Comparison of ENCODE assay signal across 8 cellular contexts in the genomic region with DNA sequence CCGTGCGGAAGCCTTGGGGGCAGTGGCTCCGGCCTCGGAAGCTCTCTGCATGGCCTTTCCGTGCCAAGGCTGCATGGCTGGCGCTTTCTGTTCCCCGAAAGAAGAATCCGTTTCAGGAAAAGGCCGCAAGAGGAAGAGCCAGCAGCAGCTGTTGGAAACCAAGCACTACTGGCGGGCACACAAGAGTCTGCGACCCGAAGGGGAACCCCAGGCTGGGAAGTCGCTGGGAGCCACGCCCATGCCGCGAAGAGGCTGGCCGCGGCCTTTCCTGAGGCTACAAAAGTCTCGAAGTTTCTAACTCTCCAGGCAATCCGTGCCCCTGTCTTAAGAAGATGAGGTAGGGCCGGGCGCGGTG. TPM values are rescaled to one million over a fixed set of nuclear protein-coding genes. Genes with fewer than 3 reads are reported as not detected.
DNase-seq lines count a peak whose midpoint lies in the region; ATAC-seq and TF ChIP-seq lines count a peak whose summit lies in the region.

A gene (minus strand): TSS at position 191 of the 355 bp plus-strand sequence. CDS start 116 bp downstream, at position 75.

- 2 to 4% methylated on average over 23 of the region's 23 CpGs for WGBS in lung, 2 donors

- POLR2A ChIA-PET in activated CD4-positive, alpha-beta T cell treated with anti-CD3 and anti-CD28 coated beads, Interleukin-2, amount 10 ng/mL, durations not matched to agents 7 days and 5 days (lab: Charles Lee) = interaction anchor here (1.3 to 3.0 kb wide), 2 partner anchors 10 to 68 kb away, joined by 4 to 27 read pairs; a partner anchor contains a TSS

- no peaks in the 10 kb centered on the region for H3K27me3 Mint-ChIP-seq in activated CD4-positive, alpha-beta T cell treated with anti-CD3 and anti-CD28 coated beads, Interleukin-2, amount 10 ng/mL, durations not matched to agents 7 days and 5 days

- peaks cover 30% of the 10 kb centered on the region for H3K36me3 Mint-ChIP-seq in activated CD4-positive, alpha-beta T cell treated with anti-CD3 and anti-CD28 coated beads, Interleukin-2, amount 10 ng/mL, durations not matched to agents 7 days and 5 days (ENCODE audit: low read depth)

- H3K4me3 ChIP-seq in KMS-11 (IDR thresholded peaks at IDR 0.05; ENCODE audit: insufficient read depth, low read depth, low read length) (no peak within 1 kb of the TSS), lung (peak within 1 kb of the TSS; percentile 78)

- H3K79me2 ChIP-seq in KMS-11 (ENCODE audit: insufficient read depth, low read depth) = peaks cover 50% of the 10 kb centered on the region

- H3K9me3 ChIP-seq in lung (ENCODE audit: control insufficient read depth in 2 of 2, insufficient read depth in 1 of 2, low read length in 1 of 2) = no peaks in the 10 kb centered on the region

- H3K27ac Mint-ChIP-seq in activated CD4-positive, alpha-beta T cell treated with anti-CD3 and anti-CD28 coated beads, Interleukin-2, amount 10 ng/mL, durations not matched to agents 7 days and 5 days = peak within 1 kb of the TSS; percentile 94

- CTCF ChIA-PET in activated CD4-positive, alpha-beta T cell treated with anti-CD3 and anti-CD28 coated beads, Interleukin-2, amount 10 ng/mL, durations not matched to agents 7 days and 5 days (lab: Charles Lee) = interaction anchor here (0.5 to 3.0 kb wide), 8 partner anchors 8 to 63 kb away, joined by 3 to 21 read pairs (median 4); a partner anchor contains a TSS

- ATAC-seq in GM21529 (IDR thresholded peaks at IDR 0.05; ENCODE audit: unreplicated experiment) (peak; percentile 74), lung (ENCODE audit: insufficient read depth, low FRiP score) (peak; percentile 92)

- H3K36me3 ChIP-seq in KMS-11 (ENCODE audit: insufficient read depth) = no peaks in the 10 kb centered on the region
- H3K36me3 ChIP-seq in lung (ENCODE audit: control insufficient read depth in 2 of 2, insufficient read depth in 2 of 2, low read length in 2 of 2) = no peaks in the 10 kb centered on the region

- H3K4me1 Mint-ChIP-seq in activated CD4-positive, alpha-beta T cell treated with anti-CD3 and anti-CD28 coated beads, Interleukin-2, amount 10 ng/mL, durations not matched to agents 7 days and 5 days = peaks cover 51% of the 10 kb centered on the region

- peak within 1 kb of the TSS; percentile 67 for H2AFZ ChIP-seq in KMS-11 (ENCODE audit: low read depth)

- no peaks in the 10 kb centered on the region for H3K27me3 ChIP-seq in KMS-11 (ENCODE audit: insufficient read depth, low read depth)
- H3K27me3 ChIP-seq in lung (ENCODE audit: control insufficient read depth, insufficient read depth) = no peaks in the 10 kb centered on the region

- peak within 1 kb of the TSS; percentile 85 for H3K4me2 ChIP-seq in KMS-11

- peak within 1 kb of the TSS; percentile 96 for H3K9ac ChIP-seq in KMS-11

- no peak for TF ChIP-seq CTCF in KMS-11 (conservative IDR thresholded peaks at IDR 0.05; ENCODE audit: low read depth, low read length)
- TF ChIP-seq CTCF in lung (IDR thresholded peaks at IDR 0.05; ENCODE audit: control extremely low read depth, extremely low read depth) = no peak

- H4K20me1 ChIP-seq in KMS-11 (ENCODE audit: insufficient read depth) = peaks cover 14% of the 10 kb centered on the region

- H3K4me1 ChIP-seq in KMS-11 (ENCODE audit: low read depth, poor library complexity, severe bottlenecking) (peaks cover 57% of the 10 kb centered on the region), lung (ENCODE audit: control insufficient read depth in 2 of 2, insufficient read depth in 2 of 2, low read length in 2 of 2) (peaks cover 0 to 5% of the 10 kb centered on the region in 2 donors)

- DNase-seq in DMS79 (lab: John Stamatoyannopoulos, UW) (peak; percentile 53), dermis blood vessel endothelial cell (peak; percentile 60), lung (ENCODE audit: low spot score) (peak; percentile 76), cerebellar nuclear complex (lab: John Stamatoyannopoulos, UW) (no peak)
- peak; percentile 76 for DNase-seq in activated CD4-positive, alpha-beta T cell treated with anti-CD3 and anti-CD28 coated beads, Interleukin-2, amount 10 ng/mL, durations not matched to agents 7 days and 5 days
- DNase-seq in stimulated activated CD8-positive, alpha-beta memory T cell treated with anti-CD3 and anti-CD28 coated beads, Interleukin-12 subunit alpha, Interleukin-12 subunit beta, amount 100 ng/mL, for 24 hours (ENCODE audit: extremely low read depth) = peak; percentile 53

- H3K27ac ChIP-seq in KMS-11 (peak within 1 kb of the TSS; percentile 90), lung (ENCODE audit: low read depth in 1 of 2, low read length in 1 of 2) (peak within 1 kb of the TSS; percentile 49 to 93)

- no peaks in the 10 kb centered on the region for H3K9me3 Mint-ChIP-seq in activated CD4-positive, alpha-beta T cell treated with anti-CD3 and anti-CD28 coated beads, Interleukin-2, amount 10 ng/mL, durations not matched to agents 7 days and 5 days

- peak within 1 kb of the TSS; percentile 95 for H3K4me3 Mint-ChIP-seq in activated CD4-positive, alpha-beta T cell treated with anti-CD3 and anti-CD28 coated beads, Interleukin-2, amount 10 ng/mL, durations not matched to agents 7 days and 5 days

RNA-seq across cellular contexts. Expression of the gene that starts here (rescaled TPM):
- 10 to 100 TPM; 27.9 TPM for total RNA-seq in activated CD4-positive, alpha-beta T cell treated with anti-CD3 and anti-CD28 coated beads, Interleukin-2, amount 10 ng/mL, durations not matched to agents 7 days and 5 days
- total RNA-seq in dermis blood vessel endothelial cell (4.1 and 8.7 TPM in 2 replicates), lung (10 to 100 TPM in 1 of 2 donors, 1 to 10 TPM in 1; 8.9 to 14.0 TPM)
- 1 to 10 TPM; 2.1 to 6.6 TPM for polyA plus RNA-seq in lung

Comparison
In these comparisons a context has a peak if more than half of its experiments do, and no peak if none do; other contexts are left out.
1. DNase-seq: peak in DMS79 (single experiment), activated CD4-positive, alpha-beta T cell treated with anti-CD3 and anti-CD28 coated beads, Interleukin-2, amount 10 ng/mL, durations not matched to agents 7 days and 5 days (single experiment), dermis blood vessel endothelial cell (single experiment), lung (single experiment) and stimulated activated CD8-positive, alpha-beta memory T cell treated with anti-CD3 and anti-CD28 coated beads, Interleukin-12 subunit alpha, Interleukin-12 subunit beta, amount 100 ng/mL, for 24 hours (single experiment); none in cerebellar nuclear complex (0 of 2).